6 cellular contexts compared by ENCODE assay signal in genomic region chr19:17682273-17682672, GRCh38. TPM values are rescaled to one million over a fixed set of nuclear protein-coding genes. Genes with fewer than 3 reads are reported as not detected.
"Had no signal": no experiment of that assay in that cellular context is flagged by ENCODE, and none has a peak within 500 bp of the region (broad histone marks: within the 10 kb centered on the region; RNA-seq: fewer than 3 reads in every experiment).

No MANE protein-coding gene starts in this region.

- H3K4me3 Mint-ChIP-seq: GM23338, IgD-negative memory B cell had no signal

- H3K27ac Mint-ChIP-seq: GM23338 had no signal

- H3K36me3 ChIP-seq: HAP-1 had no signal

- FAIRE-seq: HTR-8/SVneo had no signal

- H3K9me3 ChIP-seq: HAP-1 had no signal

- DNase-seq: KG1 had no signal

- ATAC-seq: HCT116 had no signal

- H2AFZ ChIP-seq: GM23338 had no signal

- H3K9me3 Mint-ChIP-seq: GM23338 had no signal

- H3K4me3 ChIP-seq: GM23338, HAP-1 had no signal

- H3K4me1 ChIP-seq: HAP-1 had no signal

RNA-seq across cellular contexts. Expression of gene UNC13A, which starts 5.9 kb away (rescaled TPM):
- polyA plus RNA-seq: IgD-negative memory B cell had no signal
